1 cellular context compared by ENCODE assay signal in the genomic region with DNA sequence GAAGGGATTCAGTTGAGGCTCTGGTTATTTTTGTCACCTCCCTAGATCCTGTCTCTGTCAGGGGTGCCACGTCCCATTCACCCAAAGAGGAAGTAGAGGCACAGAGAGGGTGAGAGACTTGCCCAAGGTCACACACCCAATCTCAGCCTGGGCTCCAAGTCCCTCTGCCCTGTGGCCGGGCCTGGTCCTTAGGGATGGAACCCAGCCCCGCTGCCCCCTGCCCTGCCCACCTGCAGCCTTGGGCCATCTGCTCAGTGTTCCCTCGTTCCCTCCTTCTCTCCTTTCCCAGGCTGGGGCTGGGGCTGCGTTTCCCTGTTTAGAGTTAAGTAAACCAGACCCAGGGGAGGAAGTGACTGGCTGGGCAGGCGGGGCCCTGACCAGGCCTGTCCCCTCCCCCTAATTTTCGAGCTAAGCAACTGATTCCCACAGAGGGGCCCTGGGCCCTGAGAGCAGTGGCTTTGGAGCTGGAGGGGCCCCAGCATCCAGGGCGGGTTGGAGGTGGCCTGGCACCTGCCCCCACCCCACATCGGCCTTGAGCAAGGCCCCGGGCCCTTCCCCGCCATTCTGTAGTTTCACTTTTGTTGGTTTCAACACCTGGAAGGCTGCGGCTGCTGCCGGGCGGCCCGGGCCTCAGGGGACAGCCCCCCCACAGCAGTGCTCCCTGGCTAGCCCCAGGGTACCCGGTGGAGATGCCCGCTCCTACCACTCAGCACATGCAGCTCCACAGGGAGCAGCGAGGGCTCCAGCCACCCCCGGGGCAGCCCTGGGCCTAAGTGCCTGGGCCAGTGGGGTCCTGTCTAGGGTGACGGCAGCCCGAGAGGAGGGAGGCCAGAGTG.
A peak's percentile ranks its signal among the peaks of the same experiment; 100 is the strongest.
TF ChIP-seq lines count a peak whose summit lies in the region.

No MANE protein-coding gene starts in this region.

TF ChIP-seq in HepG2, 621 proteins besides CTCF, POLR2A, EP300 and RAD21 (continued from another document):
- TF ChIP-seq, protein P1, sequence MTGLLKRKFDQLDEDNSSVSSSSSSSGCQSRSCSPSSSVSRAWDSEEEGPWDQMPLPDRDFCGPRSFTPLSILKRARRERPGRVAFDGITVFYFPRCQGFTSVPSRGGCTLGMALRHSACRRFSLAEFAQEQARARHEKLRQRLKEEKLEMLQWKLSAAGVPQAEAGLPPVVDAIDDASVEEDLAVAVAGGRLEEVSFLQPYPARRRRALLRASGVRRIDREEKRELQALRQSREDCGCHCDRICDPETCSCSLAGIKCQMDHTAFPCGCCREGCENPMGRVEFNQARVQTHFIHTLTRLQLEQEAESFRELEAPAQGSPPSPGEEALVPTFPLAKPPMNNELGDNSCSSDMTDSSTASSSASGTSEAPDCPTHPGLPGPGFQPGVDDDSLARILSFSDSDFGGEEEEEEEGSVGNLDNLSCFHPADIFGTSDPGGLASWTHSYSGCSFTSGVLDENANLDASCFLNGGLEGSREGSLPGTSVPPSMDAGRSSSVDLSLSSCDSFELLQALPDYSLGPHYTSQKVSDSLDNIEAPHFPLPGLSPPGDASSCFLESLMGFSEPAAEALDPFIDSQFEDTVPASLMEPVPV (CRISPR knock-in tag; IDR thresholded peaks at IDR 0.05) = peak; percentile 19; the same call in 1 of the 2 replicates
- no peak for TF ChIP-seq PHF5A (CRISPR knock-in tag; IDR thresholded peaks at IDR 0.05; ENCODE audit: low read depth, unreplicated experiment)
- TF ChIP-seq, protein P2, sequence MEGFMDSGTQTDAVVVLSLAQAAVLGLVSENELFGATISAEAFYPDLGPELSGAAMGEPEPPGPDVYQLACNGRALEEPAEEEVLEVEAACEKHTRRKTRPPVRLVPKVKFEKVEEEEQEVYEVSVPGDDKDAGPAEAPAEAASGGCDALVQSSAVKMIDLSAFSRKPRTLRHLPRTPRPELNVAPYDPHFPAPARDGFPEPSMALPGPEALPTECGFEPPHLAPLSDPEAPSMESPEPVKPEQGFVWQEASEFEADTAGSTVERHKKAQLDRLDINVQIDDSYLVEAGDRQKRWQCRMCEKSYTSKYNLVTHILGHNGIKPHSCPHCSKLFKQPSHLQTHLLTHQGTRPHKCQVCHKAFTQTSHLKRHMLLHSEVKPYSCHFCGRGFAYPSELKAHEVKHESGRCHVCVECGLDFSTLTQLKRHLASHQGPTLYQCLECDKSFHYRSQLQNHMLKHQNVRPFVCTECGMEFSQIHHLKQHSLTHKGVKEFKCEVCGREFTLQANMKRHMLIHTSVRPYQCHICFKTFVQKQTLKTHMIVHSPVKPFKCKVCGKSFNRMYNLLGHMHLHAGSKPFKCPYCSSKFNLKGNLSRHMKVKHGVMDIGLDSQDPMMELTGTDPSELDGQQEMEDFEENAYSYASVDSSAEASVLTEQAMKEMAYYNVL (CRISPR knock-in tag; IDR thresholded peaks at IDR 0.05; ENCODE audit: borderline replicate concordance) = peak; percentile 44; the same call in 1 of the 2 replicates
- TF ChIP-seq, protein P3, sequence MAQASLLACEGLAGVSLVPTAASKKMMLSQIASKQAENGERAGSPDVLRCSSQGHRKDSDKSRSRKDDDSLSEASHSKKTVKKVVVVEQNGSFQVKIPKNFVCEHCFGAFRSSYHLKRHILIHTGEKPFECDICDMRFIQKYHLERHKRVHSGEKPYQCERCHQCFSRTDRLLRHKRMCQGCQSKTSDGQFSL (CRISPR knock-in tag; IDR thresholded peaks at IDR 0.05) = peak; percentile 84
- no peak for TF ChIP-seq PCBP2 (optimal IDR thresholded peaks at IDR 0.05; ENCODE audit: low read depth, low read length, poor library complexity, severe bottlenecking)
- peak; percentile 43; the same call in 1 of the 2 replicates for TF ChIP-seq KAT8 (CRISPR knock-in tag; IDR thresholded peaks at IDR 0.05)
- no peak for TF ChIP-seq SPEN (CRISPR knock-in tag; IDR thresholded peaks at IDR 0.05; ENCODE audit: low read depth)
